Comparison of ENCODE assay signal across 10 cellular contexts in the genomic region with DNA sequence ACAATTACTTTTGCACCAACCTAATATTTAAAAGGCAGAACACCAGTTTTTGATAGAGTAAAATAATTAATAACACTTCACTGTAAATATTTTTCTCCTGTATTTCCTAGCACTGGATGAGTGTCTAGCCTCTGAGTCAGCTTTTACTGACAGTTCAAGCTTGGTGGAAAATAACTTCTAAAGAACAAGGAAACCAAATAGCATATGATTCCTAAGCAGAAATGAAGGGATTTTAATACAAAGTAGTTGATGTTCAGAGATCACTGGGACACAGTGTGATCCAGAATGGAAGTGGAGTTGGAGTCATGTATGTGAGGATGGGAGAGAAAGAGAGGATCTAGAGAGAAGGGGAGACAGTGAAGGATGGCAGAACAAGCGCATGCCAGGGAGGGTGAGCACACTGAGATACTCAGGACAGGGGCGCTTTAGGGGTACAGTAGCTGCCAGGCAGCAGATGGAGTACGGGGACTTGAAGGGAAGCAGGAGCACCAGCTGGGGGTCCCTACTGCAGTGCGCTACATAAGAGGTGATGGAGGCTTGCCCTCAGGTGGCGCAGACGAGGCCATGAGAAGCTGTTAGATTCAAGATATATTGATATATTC.
DNase-seq lines count a peak whose midpoint lies in the region; ATAC-seq and TF ChIP-seq lines count a peak whose summit lies in the region.
"Had no signal": no experiment of that assay in that cellular context is flagged by ENCODE, and none has a peak within 500 bp of the region (broad histone marks: within the 10 kb centered on the region; RNA-seq: fewer than 3 reads in every experiment).

No MANE protein-coding gene starts in this region.

- peak; percentile 10 for ATAC-seq in HG03095 (IDR thresholded peaks at IDR 0.05; ENCODE audit: unreplicated experiment)

- no peak for DNase-seq in T-helper 1 cell
- DNase-seq in cardiac fibroblast (ENCODE audit: low read depth in 2 of 2): peak; percentile 53 to 57
- no peak for DNase-seq in NCI-H1105 treated with DMSO at 0.1 percent for 48 hours (lab: John Stamatoyannopoulos, UW)
- no peak for DNase-seq in NCI-H2227 treated with DMSO at 0.1 percent for 48 hours (lab: John Stamatoyannopoulos, UW)
- DNase-seq in NCI-H526 treated with DMSO at 0.1 percent for 48 hours (lab: John Stamatoyannopoulos, UW): no peak
- DNase-seq: occipital lobe had no signal

- H3K4me3 ChIP-seq in cardiac fibroblast (replicated peaks in 1 of 2; ENCODE audit: low read depth in 2 of 2, low read length in 2 of 2): no peak overlapping the region
- no peak overlapping the region for H3K4me3 ChIP-seq in skin epidermis

- peaks cover 28% of the 10 kb centered on the region for H3K4me1 Mint-ChIP-seq in T-helper 1 cell treated with Interleukin-12 subunit alpha and Interleukin-12 subunit beta and Interleukin-4 antibody, amounts not matched to agents 30 μg/mL and 1 μg/mL, for 36 hours (ENCODE audit: low read depth)

- peak overlapping the region in 16 of 21 experiments; percentile 18 to 83 (median 56) for H3K27ac ChIP-seq in skin epidermis

- H3K27ac Mint-ChIP-seq in T-helper 1 cell treated with Interleukin-12 subunit alpha and Interleukin-12 subunit beta and Interleukin-4 antibody, amounts not matched to agents 30 μg/mL and 1 μg/mL, for 36 hours: peak overlapping the region; percentile 81

- TF ChIP-seq CTCF in cardiac fibroblast (IDR thresholded peaks at IDR 0.05; ENCODE audit: low read depth, low read length): no peak

- H3K27me3 Mint-ChIP-seq in T-helper 1 cell treated with Interleukin-12 subunit alpha and Interleukin-12 subunit beta and Interleukin-4 antibody, amounts not matched to agents 30 μg/mL and 1 μg/mL, for 36 hours (ENCODE audit: low read depth): no peaks in the 10 kb centered on the region
- H3K27me3 Mint-ChIP-seq: activated naive CD4-positive, alpha-beta T cell treated with anti-CD3 and anti-CD28 coated beads, Interleukin-2, amount 50 U/mL, for 24 hours had no signal

- H3K36me3 Mint-ChIP-seq in T-helper 1 cell treated with Interleukin-12 subunit alpha and Interleukin-12 subunit beta and Interleukin-4 antibody, amounts not matched to agents 30 μg/mL and 1 μg/mL, for 36 hours (ENCODE audit: low read depth): peaks cover 2% of the 10 kb centered on the region
- H3K36me3 Mint-ChIP-seq: activated naive CD4-positive, alpha-beta T cell treated with anti-CD3 and anti-CD28 coated beads, Interleukin-2, amount 50 U/mL, for 24 hours had no signal

- H3K4me3 Mint-ChIP-seq in T-helper 1 cell treated with Interleukin-12 subunit alpha and Interleukin-12 subunit beta and Interleukin-4 antibody, amounts not matched to agents 30 μg/mL and 1 μg/mL, for 36 hours: no peak overlapping the region
- H3K4me3 Mint-ChIP-seq: activated naive CD4-positive, alpha-beta T cell treated with anti-CD3 and anti-CD28 coated beads, Interleukin-2, amount 50 U/mL, for 24 hours had no signal

- H3K9me3 Mint-ChIP-seq in T-helper 1 cell treated with Interleukin-12 subunit alpha and Interleukin-12 subunit beta and Interleukin-4 antibody, amounts not matched to agents 30 μg/mL and 1 μg/mL, for 36 hours: no peaks in the 10 kb centered on the region
- H3K9me3 Mint-ChIP-seq: activated naive CD4-positive, alpha-beta T cell treated with anti-CD3 and anti-CD28 coated beads, Interleukin-2, amount 50 U/mL, for 24 hours had no signal

Comparison
In these comparisons a context has a peak if more than half of its experiments do, and no peak if none do; other contexts are left out.
1. DNase-seq: peak in cardiac fibroblast (2 of 2); none in T-helper 1 cell (0 of 5), NCI-H1105 treated with DMSO at 0.1 percent for 48 hours (single experiment), NCI-H2227 treated with DMSO at 0.1 percent for 48 hours (single experiment) and NCI-H526 treated with DMSO at 0.1 percent for 48 hours (single experiment).